In the genomic region with DNA sequence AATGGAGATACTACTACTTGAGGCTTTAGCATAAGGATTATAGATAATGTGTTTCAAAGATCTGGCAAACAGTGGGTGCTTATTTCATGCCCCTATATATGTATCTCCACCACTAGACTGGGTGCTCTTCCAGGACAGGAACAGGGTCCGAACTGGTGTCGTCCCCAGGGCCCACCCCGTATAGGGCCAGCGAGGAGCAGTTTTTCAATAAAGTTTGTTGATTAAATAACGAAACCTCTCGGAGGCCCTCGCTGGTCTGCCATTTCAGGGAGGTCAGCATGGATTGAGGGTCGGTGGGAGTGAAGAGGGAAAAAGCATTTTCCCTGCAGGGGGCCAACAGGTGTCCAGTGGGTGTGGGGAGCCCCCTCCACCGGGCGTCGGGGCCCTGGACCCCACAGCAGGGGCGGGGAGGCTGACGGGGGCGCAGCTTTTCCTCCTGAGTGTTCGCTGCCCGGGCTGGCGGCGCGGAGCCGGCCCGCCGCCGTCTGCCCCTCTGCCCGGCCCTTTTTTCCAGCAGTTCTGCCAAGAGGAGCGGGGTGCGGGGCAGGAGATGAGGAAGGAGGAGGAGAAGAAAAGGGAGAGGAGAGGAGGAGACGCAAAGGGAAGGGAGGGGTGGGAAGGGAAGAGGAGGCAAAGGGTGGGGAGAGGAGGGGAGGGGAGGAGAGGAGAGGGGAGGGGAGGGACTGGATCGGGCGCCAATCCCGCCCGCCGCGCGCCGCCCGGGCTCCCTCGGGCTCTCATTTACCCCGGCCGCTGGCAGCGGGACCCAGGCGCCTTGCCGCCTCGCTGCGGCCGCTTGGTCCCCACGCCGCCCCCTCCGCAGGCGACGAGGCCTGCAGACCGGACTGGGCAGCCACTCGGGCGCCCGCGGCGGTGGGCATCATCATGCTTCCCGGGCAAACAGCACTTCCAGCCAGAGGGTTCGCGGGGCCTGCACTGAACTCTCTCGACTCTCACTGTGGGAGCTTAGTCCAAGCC, we compare ENCODE assay signal across 1 cellular context.
TF ChIP-seq lines count a peak whose summit lies in the region.

No MANE protein-coding gene starts in this region.

TF ChIP-seq in K562, 482 proteins besides CTCF, POLR2A, EP300 and RAD21 (continued from another document):
- TF ChIP-seq ZBTB40 (IDR thresholded peaks at IDR 0.05) (peak; percentile 83), ZBTB40 (CRISPR knock-in tag; IDR thresholded peaks at IDR 0.05) (no peak), ZBED1 (IDR thresholded peaks at IDR 0.05) (no peak)
